In genomic region chr18:55779461-55779710, GRCh38 we compare ENCODE assay signal across 1 cellular context.
TF ChIP-seq lines count a peak whose summit lies in the region.

No MANE protein-coding gene starts in this region.

TF ChIP-seq in GM23338, 12 proteins besides CTCF, POLR2A, EP300 and RAD21 (continued from another document):
- TF ChIP-seq REST (IDR thresholded peaks at IDR 0.05; ENCODE audit: unreplicated experiment) (no peak), EZH2phosphoT487 (IDR thresholded peaks at IDR 0.05; ENCODE audit: unreplicated experiment) (no peak), ETS1 (IDR thresholded peaks at IDR 0.05) (no peak), ZNF114 (CRISPR knock-in tag; IDR thresholded peaks at IDR 0.05) (no peak), ZNF331 (CRISPR knock-in tag; IDR thresholded peaks at IDR 0.05; ENCODE audit: low read depth) (no peak), JUNB (IDR thresholded peaks at IDR 0.05; ENCODE audit: unreplicated experiment) (no peak), CREB1 (CRISPR knock-in tag; IDR thresholded peaks at IDR 0.05; ENCODE audit: low read depth) (no peak)
